In the genomic region with DNA sequence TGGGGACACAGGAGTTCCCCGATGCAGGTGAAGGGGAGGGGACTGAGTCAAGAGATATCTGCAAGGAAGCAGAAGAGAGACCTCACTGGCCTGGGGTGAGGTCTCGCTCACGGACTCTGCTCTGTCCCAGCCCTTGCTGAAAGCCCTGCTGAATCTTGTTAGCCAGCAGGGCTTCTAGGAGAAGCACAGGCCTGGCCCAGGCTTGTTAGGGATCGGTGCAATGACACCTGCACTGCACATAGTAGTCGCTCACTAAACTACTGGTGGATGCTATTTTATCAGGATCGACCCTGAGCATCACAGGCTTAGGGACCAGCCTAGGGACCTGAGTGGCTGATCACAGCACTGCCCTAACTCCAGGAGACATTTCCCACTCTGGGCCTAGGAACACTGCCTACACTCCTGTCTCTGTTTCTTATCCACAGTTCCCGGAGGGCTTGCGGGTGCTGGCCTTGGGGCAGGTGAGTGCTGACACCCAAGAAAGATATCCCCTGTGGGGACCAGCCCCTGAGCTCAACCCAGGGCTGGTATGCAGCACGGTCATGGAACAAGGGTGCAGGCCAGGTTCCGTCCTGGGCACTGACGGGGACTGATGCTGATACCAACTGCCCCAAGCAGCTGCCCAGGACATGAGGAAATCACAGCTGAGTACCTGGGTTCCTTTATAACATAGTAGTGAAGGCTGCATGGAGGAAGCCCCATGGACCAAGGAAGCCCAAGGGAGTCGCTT, we compare ENCODE assay signal across 19 cellular contexts. TPM values are rescaled to one million over a fixed set of nuclear protein-coding genes. Genes with fewer than 3 reads are reported as not detected.
DNase-seq lines count a peak whose midpoint lies in the region; ATAC-seq and TF ChIP-seq lines count a peak whose summit lies in the region.
"Had no signal": no experiment of that assay in that cellular context is flagged by ENCODE, and none has a peak within 500 bp of the region (broad histone marks: within the 10 kb centered on the region; RNA-seq: fewer than 3 reads in every experiment).

No MANE protein-coding gene starts in this region.

- H4K20me1 ChIP-seq in osteoblast (ENCODE audit: insufficient read depth, low read length) = no peaks in the 10 kb centered on the region

- H3K27ac ChIP-seq in breast epithelium (peak overlapping the region; percentile 2 to 91), coronary artery (peak overlapping the region; percentile 45 to 96), osteoblast (ENCODE audit: low read depth, low read length) (no peak overlapping the region), aorta (ENCODE audit: low read depth in 1 of 2, low read length in 2 of 2) (peak overlapping the region; percentile 19 to 31)
- H3K27ac ChIP-seq: 22Rv1 had no signal

- H3K4me1 Mint-ChIP-seq in MCF 10A (ENCODE audit: insufficient read depth, unreplicated experiment) = peaks cover 6% of the 10 kb centered on the region

- DNase-seq in breast epithelium (ENCODE audit: low spot score in 2 of 2) = no peak
- DNase-seq in MCF 10A (ENCODE audit: unreplicated experiment) = no peak
- no peak for DNase-seq in coronary artery (ENCODE audit: low spot score)
- DNase-seq in osteoblast (ENCODE audit: insufficient read length, low spot score, missing footprints) = peak; percentile 66
- DNase-seq in aorta = no peak
- no peak for DNase-seq in NCI-H1930 (lab: John Stamatoyannopoulos, UW)
- DNase-seq in NCI-H2029 treated with DMSO at 0.1 percent for 48 hours (lab: John Stamatoyannopoulos, UW) = no peak
- DNase-seq: DND-41, NCI-H1105, NCI-H1694 treated with DMSO at 0.1 percent for 48 hours, NCI-H2227 treated with DMSO at 0.1 percent for 48 hours, NCI-H510A treated with DMSO at 0.1 percent for 48 hours, NCI-H774, OCI-M1, SIG-M5 had no signal

- no peaks in the 10 kb centered on the region for H3K9me3 Mint-ChIP-seq in MCF 10A (ENCODE audit: unreplicated experiment)

- H3K27ac Mint-ChIP-seq in MCF 10A (ENCODE audit: low read depth, unreplicated experiment) = no peak overlapping the region

- H3K9me3 ChIP-seq in breast epithelium (no peaks in the 10 kb centered on the region), osteoblast (ENCODE audit: low read depth, low read length) (no peaks in the 10 kb centered on the region), aorta (ENCODE audit: control insufficient read depth, low read length) (no peaks in the 10 kb centered on the region)
- H3K9me3 ChIP-seq: HAP-1 had no signal

- H3K4me2 ChIP-seq in osteoblast (ENCODE audit: insufficient read depth, low read length) = no peak overlapping the region

- CTCF ChIA-PET in MCF 10A (lab: Yijun Ruan, JAX) = interaction anchor here (0.6 to 5.2 kb wide), 3 partner anchors 15 to 361 kb away, joined by 3 to 45 read pairs (median 3); partner anchors contain the start of gene ELN

- no peaks in the 10 kb centered on the region for H3K27me3 ChIP-seq in breast epithelium
- H3K27me3 ChIP-seq in osteoblast (ENCODE audit: insufficient read depth, low read length) = no peaks in the 10 kb centered on the region
- H3K27me3 ChIP-seq in aorta (ENCODE audit: control insufficient read depth in 1 of 2, insufficient read depth in 2 of 2, low read length in 1 of 2) = no peaks in the 10 kb centered on the region

- WGBS in aorta, 2 donors = 40% methylated on average over 12 of the region's 12 CpGs

- TF ChIP-seq POLR2A in breast epithelium (IDR thresholded peaks at IDR 0.05) = no peak

- H3K4me3 ChIP-seq in breast epithelium (no peak overlapping the region), coronary artery (no peak overlapping the region), osteoblast (ENCODE audit: insufficient read depth, low read length) (no peak overlapping the region), aorta (ENCODE audit: low read length in 2 of 2) (no peak overlapping the region)
- H3K4me3 ChIP-seq: HAP-1 had no signal

- no peak overlapping the region for H2AFZ ChIP-seq in osteoblast (ENCODE audit: low read length)

- no peaks in the 10 kb centered on the region for H3K79me2 ChIP-seq in osteoblast (ENCODE audit: insufficient read depth, low read length)

- no peak overlapping the region for H3K4me3 Mint-ChIP-seq in MCF 10A (ENCODE audit: unreplicated experiment)

- intact Hi-C loops in breast epithelium (cut with DNase I; ENCODE audit: low total_unique reads) = no loop called here
- intact Hi-C loops in MCF 10A (cut with micrococcal nuclease) = no loop called here
- intact Hi-C loops in aorta (cut with DNase I) = no loop called here

- H3K36me3 Mint-ChIP-seq in MCF 10A (ENCODE audit: insufficient read depth, unreplicated experiment) = no peaks in the 10 kb centered on the region

- no peak for ATAC-seq in aorta (ENCODE audit: low FRiP score)
- no peak for ATAC-seq in HG02938 (IDR thresholded peaks at IDR 0.05; ENCODE audit: unreplicated experiment)
- ATAC-seq: SK-N-SH treated with all-trans-retinoic acid at 6 μM for 48 hours had no signal

- TF ChIP-seq CTCF in breast epithelium (IDR thresholded peaks at IDR 0.05) = no peak
- no peak for TF ChIP-seq CTCF in MCF 10A (IDR thresholded peaks at IDR 0.05; ENCODE audit: unreplicated experiment)
- no peak for TF ChIP-seq CTCF in coronary artery (IDR thresholded peaks at IDR 0.05)
- no peak for TF ChIP-seq CTCF in osteoblast (IDR thresholded peaks at IDR 0.05; ENCODE audit: extremely low read depth, low read depth, low read length)

- H3K4me1 ChIP-seq in breast epithelium (peaks cover 7 to 25% of the 10 kb centered on the region in 2 donors), osteoblast (ENCODE audit: insufficient read depth, low read length) (no peaks in the 10 kb centered on the region), aorta (ENCODE audit: control insufficient read depth in 1 of 2, insufficient read depth in 2 of 2, low read length in 2 of 2) (no peaks in the 10 kb centered on the region)
- H3K4me1 ChIP-seq: HAP-1 had no signal

- no TSS peak for BruUV-seq in MCF 10A (replicated peaks; lab: Mats Ljungman, UMichigan)

- no peaks in the 10 kb centered on the region for H3K27me3 Mint-ChIP-seq in MCF 10A (ENCODE audit: insufficient read depth, unreplicated experiment)

- POLR2A ChIA-PET in MCF 10A (lab: Yijun Ruan, JAX) = no interaction called here

- H3K36me3 ChIP-seq in breast epithelium (no peaks in the 10 kb centered on the region), osteoblast (ENCODE audit: insufficient read depth, low read length) (no peaks in the 10 kb centered on the region), aorta (ENCODE audit: control insufficient read depth in 1 of 2, insufficient read depth in 2 of 2, low read length in 1 of 2) (peaks cover 0 to 15% of the 10 kb centered on the region in 2 donors)
- H3K36me3 ChIP-seq: HAP-1 had no signal

RNA-seq across cellular contexts. Expression of gene ELN, which starts 13.0 kb away (rescaled TPM):
- 100 to 1,000 TPM in 1 of 3 donors, 10 to 100 TPM in 2; 25.9 to 134 (median 31.8) TPM for total RNA-seq in breast epithelium
- total RNA-seq in MCF 10A (2022) = not detected in 2 replicates
- 69.1 and 113 TPM in 2 replicates for total RNA-seq in osteoblast
- 100 to 1,000 TPM; 556 to 836 TPM for total RNA-seq in aorta
- polyA plus RNA-seq in aorta = 1,000 to 10,000 TPM in 1 of 2 donors, 100 to 1,000 TPM in 1; 262 to 1,097 TPM

RNA-seq across cellular contexts. Expression of gene LIMK1, which starts 42.6 kb away (rescaled TPM):
- total RNA-seq in breast epithelium (10 to 100 TPM; 18.0 to 18.6 (median 18.1) TPM), MCF 10A (2022) (21.4 and 23.4 TPM in 2 replicates), osteoblast (46.7 and 48.9 TPM in 2 replicates), aorta (10 to 100 TPM; 14.7 to 18.9 TPM)
- 1 to 10 TPM; 6.1 to 8.4 TPM for polyA plus RNA-seq in aorta

Comparison
In these comparisons a context has a peak if more than half of its experiments do, and no peak if none do; other contexts are left out.
1. RNA of gene ELN, which starts 13.0 kb away (total RNA-seq): 556 to 836 TPM in aorta, 69.1 to 113 TPM in osteoblast and 25.9 to 134 TPM in breast epithelium; not detected in MCF 10A; every median in the first group is over 10 times any median in the second.